In genomic region chr7:31890198-31890597, GRCh38 we compare ENCODE assay signal across 14 cellular contexts.
DNase-seq lines count a peak whose midpoint lies in the region; ATAC-seq and TF ChIP-seq lines count a peak whose summit lies in the region.
"Had no signal": no experiment of that assay in that cellular context is flagged by ENCODE, and none has a peak within 500 bp of the region (broad histone marks: within the 10 kb centered on the region; RNA-seq: fewer than 3 reads in every experiment).

No MANE protein-coding gene starts in this region.

- H3K4me3 ChIP-seq in gastroesophageal sphincter: no peak overlapping the region
- H3K4me3 ChIP-seq: ascending aorta, vagina had no signal

- H3K4me1 ChIP-seq in gastroesophageal sphincter: peaks cover 0 to 23% (median 4%) of the 10 kb centered on the region in 3 donors
- H3K4me1 ChIP-seq: ascending aorta, vagina had no signal

- no peaks in the 10 kb centered on the region for H3K36me3 ChIP-seq in gastroesophageal sphincter
- H3K36me3 ChIP-seq: ascending aorta, vagina had no signal

- DNase-seq in GM03348 (ENCODE audit: low spot score): peak; percentile 31
- peak; percentile 93 for DNase-seq in NOMO-1 treated with dmso at 0.1 percent for 144 hours (lab: John Stamatoyannopoulos, UW; ENCODE audit: unreplicated experiment)
- DNase-seq in sciatic nerve (ENCODE audit: low spot score): no peak
- no peak for DNase-seq in SW480 (ENCODE audit: low spot score)
- DNase-seq in hepatic stellate cell (ENCODE audit: low spot score): no peak
- DNase-seq in NCI-H526 (lab: John Stamatoyannopoulos, UW): no peak
- DNase-seq: activated CD4-positive, alpha-beta T cell treated with anti-CD3 and anti-CD28 coated beads for 36 hours; CD4-positive, alpha-beta T cell; NCI-H1105; stimulated activated CD4-positive, alpha-beta T cell treated with anti-CD3 and anti-CD28 coated beads, Interleukin-2, amount 100 ng/mL, for 24 hours had no signal

- no peaks in the 10 kb centered on the region for H3K9me3 ChIP-seq in gastroesophageal sphincter
- H3K9me3 ChIP-seq: ascending aorta, vagina had no signal

- H3K27ac ChIP-seq in gastroesophageal sphincter: peak overlapping the region in 1 of 4 donors; percentile 16
- H3K27ac ChIP-seq: ascending aorta, vagina had no signal

- 32 to 47% methylated on average over 3 of the region's 3 CpGs for WGBS in gastroesophageal sphincter (ENCODE audit: low coverage in 1 of 2), 2 donors

- H3K27me3 ChIP-seq in gastroesophageal sphincter: no peaks in the 10 kb centered on the region
- H3K27me3 ChIP-seq: ascending aorta, vagina had no signal

- TF ChIP-seq EP300 in gastroesophageal sphincter (IDR thresholded peaks at IDR 0.05): no peak

- no peak for TF ChIP-seq POLR2A in gastroesophageal sphincter (IDR thresholded peaks at IDR 0.05)

- ATAC-seq in gastroesophageal sphincter (peak; percentile 57), sciatic nerve (peak; percentile 79), HG02884 (IDR thresholded peaks at IDR 0.05; ENCODE audit: unreplicated experiment) (no peak)
- ATAC-seq: activated CD4-positive, alpha-beta T cell treated with anti-CD3 and anti-CD28 coated beads for 36 hours had no signal

- no peak for TF ChIP-seq CTCF in gastroesophageal sphincter (IDR thresholded peaks at IDR 0.05)

- intact Hi-C loops in sciatic nerve (cut with DNase I): no loop called here

Comparison
In these comparisons a context has a peak if more than half of its experiments do, and no peak if none do; other contexts are left out.
1. DNase-seq: peak in GM03348 (single experiment) and NOMO-1 treated with dmso at 0.1 percent for 144 hours (single experiment); none in sciatic nerve (single experiment), SW480 (single experiment), hepatic stellate cell (single experiment) and NCI-H526 (0 of 2).